Comparison of ENCODE assay signal across 31 cellular contexts in genomic region chr2:24566630-24567029, GRCh38.
"Had no signal": no experiment of that assay in that cellular context is flagged by ENCODE, and none has a peak within 500 bp of the region (broad histone marks: within the 10 kb centered on the region; RNA-seq: fewer than 3 reads in every experiment).

No MANE protein-coding gene starts in this region.

- H3K9me3 ChIP-seq: body of pancreas had no signal

- H3K27me3 Mint-ChIP-seq: activated CD4-positive, alpha-beta T cell treated with anti-CD3 and anti-CD28 coated beads, Interleukin-2, amount 10 ng/mL, durations not matched to agents 24 days and 14 days; activated CD8-positive, alpha-beta T cell treated with anti-CD3 and anti-CD28 coated beads for 36 hours; activated naive CD8-positive, alpha-beta T cell treated with anti-CD3 and anti-CD28 coated beads for 36 hours; activated T-helper 17 cell treated with anti-CD3 and anti-CD28 coated beads, Interleukin-2, amount 50 U/mL, for 72 hours had no signal

- DNase-seq: activated CD4-positive, alpha-beta T cell treated with anti-CD3 and anti-CD28 coated beads for 1 hour; activated CD4-positive, alpha-beta T cell treated with anti-CD3 and anti-CD28 coated beads, Interleukin-2, amount 10 ng/mL, durations not matched to agents 24 days and 14 days; activated CD4-positive, alpha-beta T cell treated with anti-CD3 and anti-CD28 coated beads, Interleukin-2, amount 50 U/mL, for 4 hours; activated CD4-positive, CD25-positive, alpha-beta regulatory T cell; activated CD8-positive, alpha-beta T cell treated with anti-CD3 and anti-CD28 coated beads for 36 hours; activated effector memory CD4-positive, alpha-beta T cell treated with anti-CD3 and anti-CD28 coated beads, Interleukin-2, amount 50 U/mL, for 16 hours; activated naive CD4-positive, alpha-beta T cell; activated naive CD4-positive, alpha-beta T cell treated with anti-CD3 and anti-CD28 coated beads, Interleukin-2, amount 50 U/mL, for 16 hours; activated naive CD8-positive, alpha-beta T cell treated with anti-CD3 and anti-CD28 coated beads for 36 hours; activated T-cell treated with anti-CD3 and anti-CD28 coated beads, Interleukin-2, amount 50 U/mL, for 1 hour; activated T-cell treated with anti-CD3 and anti-CD28 coated beads, Interleukin-2, amount 50 U/mL, for 72 hours; body of pancreas; Karpas-422; KBM-7; NCI-H1048; NCI-H1105 treated with DMSO at 0.1 percent for 48 hours; NCI-H1436; NCI-H1694; NCI-H1930; NCI-H2081 treated with DMSO at 0.1 percent for 48 hours; NCI-H226; NCI-H524 treated with DMSO at 0.1 percent for 48 hours; SW 1271; T-helper 1 cell; T-helper 2 cell; T-helper 9 cell; WERI-Rb-1 had no signal

- H3K4me3 Mint-ChIP-seq: activated CD4-positive, alpha-beta T cell treated with anti-CD3 and anti-CD28 coated beads, Interleukin-2, amount 10 ng/mL, durations not matched to agents 24 days and 14 days; activated CD8-positive, alpha-beta T cell treated with anti-CD3 and anti-CD28 coated beads for 36 hours; activated naive CD8-positive, alpha-beta T cell treated with anti-CD3 and anti-CD28 coated beads for 36 hours; activated T-cell treated with anti-CD3 and anti-CD28 coated beads, Interleukin-2, amount 50 U/mL, for 72 hours; activated T-helper 17 cell treated with anti-CD3 and anti-CD28 coated beads, Interleukin-2, amount 50 U/mL, for 72 hours had no signal

- H3K27me3 ChIP-seq: body of pancreas, breast epithelium had no signal

- ATAC-seq: activated CD8-positive, alpha-beta T cell treated with anti-CD3 and anti-CD28 coated beads for 36 hours; activated T-cell treated with anti-CD3 and anti-CD28 coated beads, Interleukin-2, amount 50 U/mL, for 72 hours; activated T-helper 17 cell treated with anti-CD3 and anti-CD28 coated beads, Interleukin-2, amount 50 U/mL, for 72 hours; body of pancreas; Panc1; Right ventricle myocardium inferior had no signal

- H3K9me3 Mint-ChIP-seq: activated T-helper 17 cell treated with anti-CD3 and anti-CD28 coated beads, Interleukin-2, amount 50 U/mL, for 72 hours had no signal

- H3K27ac ChIP-seq: body of pancreas, breast epithelium, WERI-Rb-1 had no signal

- H3K4me3 ChIP-seq: body of pancreas, breast epithelium had no signal

- H3K27ac Mint-ChIP-seq: activated CD4-positive, alpha-beta T cell treated with anti-CD3 and anti-CD28 coated beads, Interleukin-2, amount 10 ng/mL, durations not matched to agents 24 days and 14 days; activated CD8-positive, alpha-beta T cell treated with anti-CD3 and anti-CD28 coated beads for 36 hours; activated naive CD8-positive, alpha-beta T cell treated with anti-CD3 and anti-CD28 coated beads for 36 hours; activated T-cell treated with anti-CD3 and anti-CD28 coated beads, Interleukin-2, amount 50 U/mL, for 72 hours; activated T-helper 17 cell treated with anti-CD3 and anti-CD28 coated beads, Interleukin-2, amount 50 U/mL, for 72 hours had no signal
